12 cellular contexts compared by ENCODE assay signal in genomic region chr1:114113801-114114750, GRCh38. TPM values are rescaled to one million over a fixed set of nuclear protein-coding genes. Genes with fewer than 3 reads are reported as not detected.
DNase-seq lines count a peak whose midpoint lies in the region; ATAC-seq and TF ChIP-seq lines count a peak whose summit lies in the region.
"Had no signal": no experiment of that assay in that cellular context is flagged by ENCODE, and none has a peak within 500 bp of the region (broad histone marks: within the 10 kb centered on the region; RNA-seq: fewer than 3 reads in every experiment).

No MANE protein-coding gene starts in this region.

- no peaks in the 10 kb centered on the region for H3F3A ChIP-seq in GM23248 (ENCODE audit: insufficient read depth)

- peaks cover 9 to 18% (median 14%) of the 10 kb centered on the region in 7 donors for H3K4me1 Mint-ChIP-seq in naive thymus-derived CD4-positive, alpha-beta T cell

- POLR2A ChIA-PET in naive thymus-derived CD4-positive, alpha-beta T cell (lab: Charles Lee) = no interaction called here

- peak overlapping the region in 1 of 9 donors; percentile 42 for H3K27ac Mint-ChIP-seq in naive thymus-derived CD4-positive, alpha-beta T cell
- H3K27ac Mint-ChIP-seq: nephron had no signal

- in situ Hi-C loops in GM23248 (cut with MboI) (no loop called here), mammary epithelial cell (cut with MboI; ENCODE audit: low sequenced_read_pairs in 2 of 2) (no loop called here), G401 (cut with HindIII; ENCODE audit: low sequenced_read_pairs) (no loop called here)

- H3K9ac ChIP-seq in GM23248 (no peak overlapping the region), mammary epithelial cell (ENCODE audit: insufficient read depth, low read length) (no peak overlapping the region)

- H3K36me3 ChIP-seq in GM23248 (ENCODE audit: low read depth) (no peaks in the 10 kb centered on the region), mammary epithelial cell (ENCODE audit: insufficient read depth, low read length) (no peaks in the 10 kb centered on the region), testis (ENCODE audit: low read depth, missing control alignments) (no peaks in the 10 kb centered on the region)
- H3K36me3 ChIP-seq in naive thymus-derived CD4-positive, alpha-beta T cell (ENCODE audit: control insufficient read depth in 2 of 3, insufficient read depth in 3 of 3, low read length in 3 of 3) = no peaks in the 10 kb centered on the region

- H3K9me3 ChIP-seq in GM23248 (ENCODE audit: low read depth) (no peaks in the 10 kb centered on the region), mammary epithelial cell (replicated peaks; ENCODE audit: insufficient read depth, low read length) (no peaks in the 10 kb centered on the region), testis (no peaks in the 10 kb centered on the region)
- H3K9me3 ChIP-seq in naive thymus-derived CD4-positive, alpha-beta T cell (ENCODE audit: control insufficient read depth in 2 of 3, low read length in 3 of 3) = no peaks in the 10 kb centered on the region

- H3K4me2 ChIP-seq in GM23248 (ENCODE audit: unreplicated experiment) = no peak overlapping the region
- no peak overlapping the region for H3K4me2 ChIP-seq in mammary epithelial cell (ENCODE audit: insufficient read depth, low read depth, low read length)

- H3K27ac ChIP-seq in GM23248 = no peak overlapping the region
- H3K27ac ChIP-seq in mammary epithelial cell (ENCODE audit: insufficient read depth, low read depth, low read length) = no peak overlapping the region
- no peak overlapping the region for H3K27ac ChIP-seq in naive thymus-derived CD4-positive, alpha-beta T cell (ENCODE audit: low read depth, low read length)
- H3K27ac ChIP-seq in testis = no peak overlapping the region

- peaks cover 0 to 3% (median 0%) of the 10 kb centered on the region in 5 donors for H3K27me3 Mint-ChIP-seq in naive thymus-derived CD4-positive, alpha-beta T cell

- 65 to 78% methylated on average over 13 of the region's 13 CpGs for WGBS in GM23248 (ENCODE audit: low coverage in 1 of 2, low lambda C conversion rate in 2 of 2, missing lambda C conversion rate in 2 of 2), 2 experiments
- 49% methylated on average over 12 of the region's 13 CpGs for WGBS in mammary epithelial cell (ENCODE audit: low coverage, missing lambda C conversion rate)
- 87% methylated on average over 13 of the region's 13 CpGs for WGBS in testis, 2 donors

- H2AFZ ChIP-seq in GM23248 (no peak overlapping the region), mammary epithelial cell (ENCODE audit: low read depth, low read length) (peak overlapping the region; percentile 43)

- intact Hi-C loops in mammary epithelial cell (cut with micrococcal nuclease) (no loop called here), testis (cut with DNase I; ENCODE audit: low total_unique reads) (no loop called here)
- intact Hi-C loops in naive thymus-derived CD4-positive, alpha-beta T cell (cut with micrococcal nuclease) = no loop called here

- ATAC-seq in naive thymus-derived CD4-positive, alpha-beta T cell = peak; percentile 82

- DNase-seq in GM23248 = peak; percentile 17
- peak; percentile 89 for DNase-seq in MV-4-11 (lab: John Stamatoyannopoulos, UW)
- peak; percentile 14 for DNase-seq in mammary epithelial cell
- DNase-seq in naive thymus-derived CD4-positive, alpha-beta T cell = no peak
- no peak for DNase-seq in NCI-H526 (lab: John Stamatoyannopoulos, UW)
- no peak for DNase-seq in testis
- no peak for DNase-seq in activated CD4-positive, alpha-beta T cell treated with anti-CD3 and anti-CD28 coated beads, Interleukin-2, amount 50 U/mL, for 48 hours
- no peak for DNase-seq in G401 (ENCODE audit: low spot score)
- DNase-seq: activated gamma-delta T cell treated with Interleukin-2 at 50 U/mL for 16 hours, SW 1271 had no signal

- no peaks in the 10 kb centered on the region for H3K9me3 Mint-ChIP-seq in naive thymus-derived CD4-positive, alpha-beta T cell
- H3K9me3 Mint-ChIP-seq: IgD-negative memory B cell, nephron had no signal

- peaks cover 15% of the 10 kb centered on the region; the same call in 1 of the 2 replicates for H3K27me3 ChIP-seq in GM23248 (replicated peaks; ENCODE audit: insufficient read depth)
- H3K27me3 ChIP-seq in mammary epithelial cell (ENCODE audit: insufficient read depth, low read length) = no peaks in the 10 kb centered on the region
- no peaks in the 10 kb centered on the region for H3K27me3 ChIP-seq in naive thymus-derived CD4-positive, alpha-beta T cell (ENCODE audit: control insufficient read depth in 2 of 2, insufficient read depth in 2 of 2, low read length in 2 of 2)
- no peaks in the 10 kb centered on the region for H3K27me3 ChIP-seq in testis

- no peaks in the 10 kb centered on the region for H3K4me1 ChIP-seq in GM23248 (ENCODE audit: insufficient read depth)
- H3K4me1 ChIP-seq in mammary epithelial cell (ENCODE audit: insufficient read depth, low read length) = peaks cover 9% of the 10 kb centered on the region
- no peaks in the 10 kb centered on the region for H3K4me1 ChIP-seq in naive thymus-derived CD4-positive, alpha-beta T cell (ENCODE audit: control insufficient read depth in 2 of 2, insufficient read depth in 2 of 2, low read length in 2 of 2)
- H3K4me1 ChIP-seq in testis = no peaks in the 10 kb centered on the region

- TF ChIP-seq CTCF in mammary epithelial cell (conservative IDR thresholded peaks at IDR 0.05 in 1 of 2, IDR thresholded peaks at IDR 0.05 in 1 of 2; ENCODE audit: extremely low read depth in 1 of 2, insufficient read depth in 1 of 2, low read depth in 1 of 2, low read length in 2 of 2) (no peak), testis (IDR thresholded peaks at IDR 0.05) (no peak)

- no peaks in the 10 kb centered on the region for H4K20me1 ChIP-seq in GM23248 (ENCODE audit: insufficient read depth)
- H4K20me1 ChIP-seq in mammary epithelial cell (ENCODE audit: insufficient read depth, low read length) = no peaks in the 10 kb centered on the region

- H3K79me2 ChIP-seq in GM23248 (ENCODE audit: insufficient read depth) (no peaks in the 10 kb centered on the region), mammary epithelial cell (ENCODE audit: insufficient read depth, low read length) (no peaks in the 10 kb centered on the region)

- no peaks in the 10 kb centered on the region for H3K36me3 Mint-ChIP-seq in naive thymus-derived CD4-positive, alpha-beta T cell
- H3K36me3 Mint-ChIP-seq: IgD-negative memory B cell had no signal

- no peaks in the 10 kb centered on the region for H3K9me2 ChIP-seq in GM23248 (ENCODE audit: insufficient read depth)

- no peak overlapping the region for H3K4me3 Mint-ChIP-seq in naive thymus-derived CD4-positive, alpha-beta T cell
- H3K4me3 Mint-ChIP-seq: IgD-negative memory B cell, nephron had no signal

- H3K4me3 ChIP-seq in GM23248 (no peak overlapping the region), mammary epithelial cell (replicated peaks in 1 of 3; ENCODE audit: insufficient read depth in 1 of 3, low read depth in 2 of 3, low read length in 3 of 3) (no peak overlapping the region), testis (no peak overlapping the region)
- H3K4me3 ChIP-seq in naive thymus-derived CD4-positive, alpha-beta T cell (ENCODE audit: low read length) = no peak overlapping the region

- no peak for TF ChIP-seq POLR2A in testis (IDR thresholded peaks at IDR 0.05)

- dilution Hi-C loops in mammary epithelial cell (cut with HindIII; ENCODE audit: low sequenced_read_pairs) = no loop called here

- no TSS peak for BruUV-seq in mammary epithelial cell (replicated peaks; lab: Mats Ljungman, UMichigan)

- CTCF ChIA-PET in mammary epithelial cell (lab: Charles Lee; ENCODE audit: low non-redundant PET) = no interaction called here
- CTCF ChIA-PET in naive thymus-derived CD4-positive, alpha-beta T cell (lab: Charles Lee) = no interaction called here

RNA-seq across cellular contexts. Expression of gene SYT6, which starts 39.6 kb away (rescaled TPM):
- not detected in 2 replicates for total RNA-seq in GM23248 (2014; rRNA removed; shearing (Covaris generic))
- polyA plus RNA-seq in GM23248 (2016; fragmentation: Nextera tagmentation; extraction: Ambion mirVana) = not detected in 2 replicates
- total RNA-seq in mammary epithelial cell = not detected
- not detected for polyA plus RNA-seq in mammary epithelial cell
- polyA minus RNA-seq in mammary epithelial cell = not detected
- total RNA-seq in naive thymus-derived CD4-positive, alpha-beta T cell = not detected
- not detected for polyA plus RNA-seq in naive thymus-derived CD4-positive, alpha-beta T cell
- under 1 TPM; 0.43 to 0.71 TPM for total RNA-seq in testis
- polyA plus RNA-seq in testis (ENCODE audit: insufficient read depth, low read depth, low replicate concordance) = 0.78 TPM
- total RNA-seq in G401 (2014; rRNA removed; shearing (Covaris generic)) = not detected in 2 replicates
- polyA plus RNA-seq: IgD-negative memory B cell had no signal

Comparison
In these comparisons a context has a peak if more than half of its experiments do, and no peak if none do; other contexts are left out.
1. DNase-seq: peak in GM23248 (single experiment), MV-4-11 (single experiment) and mammary epithelial cell (single experiment); none in naive thymus-derived CD4-positive, alpha-beta T cell (0 of 9), NCI-H526 (0 of 2), testis (single experiment), activated CD4-positive, alpha-beta T cell treated with anti-CD3 and anti-CD28 coated beads, Interleukin-2, amount 50 U/mL, for 48 hours (0 of 2) and G401 (single experiment).